Comparison of ENCODE assay signal across 12 cellular contexts in genomic region chr2:130759906-130760753, GRCh38. TPM values are rescaled to one million over a fixed set of nuclear protein-coding genes. Genes with fewer than 3 reads are reported as not detected.
DNase-seq lines count a peak whose midpoint lies in the region; ATAC-seq lines count a peak whose summit lies in the region.
"Had no signal": no experiment of that assay in that cellular context is flagged by ENCODE, and none has a peak within 500 bp of the region (broad histone marks: within the 10 kb centered on the region; RNA-seq: fewer than 3 reads in every experiment).

No MANE protein-coding gene starts in this region.

- H3K27me3 ChIP-seq in MG63 = peaks cover 4% of the 10 kb centered on the region

- DNase-seq in ELR (ENCODE audit: low read depth) = peak; percentile 16
- peak; percentile 25 for DNase-seq in MG63
- DNase-seq in RPMI8226 = peak; percentile 85
- no peak for DNase-seq in left lobe of liver (ENCODE audit: low spot score)
- DNase-seq in stimulated activated CD8-positive, alpha-beta memory T cell treated with anti-CD3 and anti-CD28 coated beads, Interleukin-4, amount 100 ng/mL, for 48 hours = no peak
- no peak for DNase-seq in activated CD4-positive, alpha-beta T cell treated with anti-CD3 and anti-CD28 coated beads, Interleukin-2, amount 50 U/mL, for 1 hour
- DNase-seq: HFFc6, Kasumi-1 had no signal

- no peak overlapping the region for H3K4me3 ChIP-seq in MG63
- H3K4me3 ChIP-seq: skin epidermis had no signal

- no peaks in the 10 kb centered on the region for H3K9me3 ChIP-seq in MG63

- ATAC-seq in left lobe of liver (peak; percentile 37), HG02852 (IDR thresholded peaks at IDR 0.05; ENCODE audit: unreplicated experiment) (no peak)
- ATAC-seq: esophagus mucosa, WTC11 had no signal

- no peaks in the 10 kb centered on the region for H3K36me3 ChIP-seq in MG63

RNA-seq across cellular contexts. Expression of gene AMER3, which starts 4.8 kb away (rescaled TPM):
- total RNA-seq in MG63 (2014; rRNA removed; shearing (Covaris generic); ENCODE audit: low replicate concordance) = not detected in 2 replicates
- total RNA-seq in left lobe of liver = not detected
- total RNA-seq: esophagus mucosa, HFFc6 had no signal

RNA-seq across cellular contexts. Expression of gene GPR148, which starts 31.3 kb away (rescaled TPM):
- total RNA-seq in MG63 (2014; rRNA removed; shearing (Covaris generic); ENCODE audit: low replicate concordance) = not detected in 2 replicates
- total RNA-seq in left lobe of liver = not detected
- total RNA-seq: esophagus mucosa, HFFc6, WTC11 had no signal

Comparison
In these comparisons a context has a peak if more than half of its experiments do, and no peak if none do; other contexts are left out.
1. DNase-seq: peak in ELR (single experiment), MG63 (single experiment) and RPMI8226 (single experiment); none in left lobe of liver (single experiment), stimulated activated CD8-positive, alpha-beta memory T cell treated with anti-CD3 and anti-CD28 coated beads, Interleukin-4, amount 100 ng/mL, for 48 hours (single experiment) and activated CD4-positive, alpha-beta T cell treated with anti-CD3 and anti-CD28 coated beads, Interleukin-2, amount 50 U/mL, for 1 hour (single experiment).